Comparison of ENCODE assay signal across 10 cellular contexts in the genomic region with DNA sequence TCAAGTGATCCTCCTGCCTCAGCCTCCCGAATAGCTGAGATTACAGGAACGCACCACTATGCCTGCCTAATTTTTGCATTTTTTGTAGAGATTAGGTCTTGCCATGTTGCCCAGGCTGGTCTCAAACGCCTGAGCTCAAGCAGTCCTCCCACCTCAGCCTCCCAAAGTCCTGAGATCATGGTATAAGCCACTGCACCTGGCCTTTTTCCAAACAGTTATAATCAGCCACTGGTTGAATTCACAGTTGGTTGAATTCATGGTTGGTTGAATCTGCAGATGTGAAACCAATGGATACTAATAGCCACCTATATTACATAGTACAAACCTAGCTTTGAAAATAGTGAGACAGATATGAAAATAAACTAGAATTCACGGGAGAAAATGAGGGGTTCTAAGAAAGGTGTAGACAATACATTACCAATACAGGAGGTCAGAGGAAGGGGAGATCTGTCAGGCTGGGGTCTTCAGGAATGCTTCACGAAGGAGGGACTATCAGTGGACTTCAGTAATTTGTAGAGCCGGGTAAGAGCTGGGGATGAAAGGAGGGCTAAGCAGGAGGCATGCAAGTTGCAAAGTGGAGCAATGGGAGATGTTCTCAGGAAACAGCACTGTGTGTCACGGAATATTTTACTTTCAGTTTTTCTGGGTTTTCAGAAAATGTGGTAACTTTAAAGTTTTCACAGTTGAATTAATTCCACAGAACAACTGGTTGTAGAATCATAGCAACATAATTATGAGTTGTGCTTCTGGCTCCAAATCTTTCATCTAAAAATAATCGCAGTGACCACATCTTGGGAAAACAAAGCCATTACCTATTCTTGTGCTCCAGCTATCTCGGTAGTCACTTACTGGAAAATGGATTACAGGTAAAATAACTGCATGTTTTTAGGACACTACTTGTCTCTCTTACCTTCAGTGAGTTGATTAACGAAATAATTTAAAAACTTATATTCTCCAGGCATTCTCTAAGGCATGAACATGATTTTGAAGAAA. TPM values are rescaled to one million over a fixed set of nuclear protein-coding genes. Genes with fewer than 3 reads are reported as not detected.
DNase-seq lines count a peak whose midpoint lies in the region; ATAC-seq and TF ChIP-seq lines count a peak whose summit lies in the region.
"Had no signal": no experiment of that assay in that cellular context is flagged by ENCODE, and none has a peak within 500 bp of the region (broad histone marks: within the 10 kb centered on the region; RNA-seq: fewer than 3 reads in every experiment).

No MANE protein-coding gene starts in this region.

- H4K8ac ChIP-seq in H9 (replicated peaks; ENCODE audit: insufficient read length, low read depth, low read length) = no peak overlapping the region

- peak overlapping the region; percentile 80 for H3K4me3 Mint-ChIP-seq in activated CD8-positive, alpha-beta memory T cell treated with anti-CD3 and anti-CD28 coated beads, Interleukin-2, amount 10 ng/mL, durations not matched to agents 7 days and 5 days
- peak overlapping the region; percentile 73 to 87 for H3K4me3 Mint-ChIP-seq in stimulated activated naive CD8-positive, alpha-beta T cell treated with anti-CD3 and anti-CD28 coated beads, Interleukin-15, amount 100 ng/mL, for 72 hours
- no peak overlapping the region for H3K4me3 Mint-ChIP-seq in H9

- no peak for TF ChIP-seq CTCF in hepatocyte (IDR thresholded peaks at IDR 0.05; ENCODE audit: poor library complexity)
- TF ChIP-seq CTCF in H9 (conservative IDR thresholded peaks at IDR 0.05) = no peak

- H2AFZ ChIP-seq in hepatocyte = no peak overlapping the region
- H2AFZ ChIP-seq in H9 (ENCODE audit: low read length) = no peak overlapping the region

- H2BK120ac ChIP-seq in H9 (ENCODE audit: low read depth, low read length, poor library complexity, severe bottlenecking) = no peak overlapping the region

- CTCF ChIA-PET in activated CD8-positive, alpha-beta memory T cell treated with anti-CD3 and anti-CD28 coated beads, Interleukin-2, amount 10 ng/mL, durations not matched to agents 7 days and 5 days (lab: Charles Lee) = no interaction called here

- H3K4ac ChIP-seq in H9 (ENCODE audit: low read depth, low read length) = no peak overlapping the region

- no peaks in the 10 kb centered on the region for H3K23me2 ChIP-seq in H9 (ENCODE audit: insufficient read length, low read depth, low read length, poor library complexity, severe bottlenecking)

- H2BK20ac ChIP-seq in H9 (ENCODE audit: low read depth, low read length, poor library complexity, severe bottlenecking) = no peak overlapping the region

- H3K79me2 ChIP-seq in hepatocyte (no peaks in the 10 kb centered on the region), H9 (ENCODE audit: insufficient read depth, low read length) (no peaks in the 10 kb centered on the region)

- no peak overlapping the region for H2AK5ac ChIP-seq in H9 (ENCODE audit: insufficient read length, low read length)

- peak overlapping the region; percentile 93 for H3K27ac Mint-ChIP-seq in activated CD8-positive, alpha-beta memory T cell treated with anti-CD3 and anti-CD28 coated beads, Interleukin-2, amount 10 ng/mL, durations not matched to agents 7 days and 5 days
- H3K27ac Mint-ChIP-seq in stimulated activated naive CD8-positive, alpha-beta T cell treated with anti-CD3 and anti-CD28 coated beads, Interleukin-15, amount 100 ng/mL, for 72 hours = peak overlapping the region; percentile 79 to 98
- peak overlapping the region in 1 of 3 experiments; percentile 25; a peak in 1 of 7 replicates for H3K27ac Mint-ChIP-seq in H9

- H3K4me2 ChIP-seq in hepatocyte (no peak overlapping the region), H9 (ENCODE audit: insufficient read depth, insufficient read length, low read length) (no peak overlapping the region)

- H3T11ph ChIP-seq in H9 (ENCODE audit: low read length) = no peak overlapping the region

- no peaks in the 10 kb centered on the region for H3K27me3 Mint-ChIP-seq in activated CD8-positive, alpha-beta memory T cell treated with anti-CD3 and anti-CD28 coated beads, Interleukin-2, amount 10 ng/mL, durations not matched to agents 7 days and 5 days
- no peaks in the 10 kb centered on the region for H3K27me3 Mint-ChIP-seq in stimulated activated naive CD8-positive, alpha-beta T cell treated with anti-CD3 and anti-CD28 coated beads, Interleukin-15, amount 100 ng/mL, for 72 hours
- H3K27me3 Mint-ChIP-seq in H9 (ENCODE audit: low read depth) = no peaks in the 10 kb centered on the region

- H3K9me2 ChIP-seq in hepatocyte (replicated peaks; ENCODE audit: insufficient read depth) = no peaks in the 10 kb centered on the region

- peak overlapping the region; percentile 57 for H3K4me3 ChIP-seq in effector memory CD4-positive, alpha-beta T cell (ENCODE audit: insufficient read depth, low read depth, low read length, poor library complexity, severe bottlenecking)
- H3K4me3 ChIP-seq in hepatocyte = no peak overlapping the region
- H3K4me3 ChIP-seq: cardiac muscle cell had no signal

- H3K79me1 ChIP-seq in H9 (ENCODE audit: insufficient read depth, low read depth, low read length, poor library complexity, severe bottlenecking) = no peaks in the 10 kb centered on the region

- H3K23ac ChIP-seq in H9 (ENCODE audit: insufficient read length, low read depth, low read length) = no peak overlapping the region

- no peak overlapping the region for H3K56ac ChIP-seq in H9 (ENCODE audit: insufficient read length, low read depth, low read length)

- no peak overlapping the region for H2BK15ac ChIP-seq in H9 (ENCODE audit: low read depth, low read length)

- peaks cover 16% of the 10 kb centered on the region for H3K4me1 ChIP-seq in effector memory CD4-positive, alpha-beta T cell (ENCODE audit: control insufficient read depth, insufficient read depth, low read length, poor library complexity, severe bottlenecking)
- H3K4me1 ChIP-seq in hepatocyte (ENCODE audit: insufficient read depth) (peaks cover 24% of the 10 kb centered on the region), H9 (ENCODE audit: insufficient read depth, low read length) (no peaks in the 10 kb centered on the region)

- no peak overlapping the region for H4K91ac ChIP-seq in H9 (ENCODE audit: insufficient read length, low read depth, low read length)

- no peak overlapping the region for H3K14ac ChIP-seq in H9 (ENCODE audit: insufficient read depth, low read length)

- DNase-seq in activated CD8-positive, alpha-beta memory T cell treated with anti-CD3 and anti-CD28 coated beads, Interleukin-2, amount 10 ng/mL, durations not matched to agents 7 days and 5 days = no peak
- DNase-seq in activated CD8-positive, alpha-beta memory T cell treated with anti-CD3 and anti-CD28 coated beads, Interleukin-2, amount 50 U/mL, for 4 hours = no peak
- no peak for DNase-seq in effector memory CD4-positive, alpha-beta T cell
- DNase-seq in stimulated activated naive CD8-positive, alpha-beta T cell treated with anti-CD3 and anti-CD28 coated beads, Interleukin-15, amount 100 ng/mL, for 72 hours = no peak
- DNase-seq in MV-4-11 (lab: John Stamatoyannopoulos, UW) = no peak
- DNase-seq in hepatocyte (ENCODE audit: low spot score) = no peak
- DNase-seq in H9 = no peak
- DNase-seq: left cardiac atrium had no signal

- H3K9me3 ChIP-seq in effector memory CD4-positive, alpha-beta T cell (ENCODE audit: control insufficient read depth, low read length) = no peaks in the 10 kb centered on the region
- H3K9me3 ChIP-seq in hepatocyte (ENCODE audit: low read depth) = no peaks in the 10 kb centered on the region
- H3K9me3 ChIP-seq in H9 (ENCODE audit: control insufficient read depth, low read depth, low read length) = no peaks in the 10 kb centered on the region

- no peaks in the 10 kb centered on the region for H3K27me3 ChIP-seq in effector memory CD4-positive, alpha-beta T cell (replicated peaks; ENCODE audit: control insufficient read depth, insufficient read depth, low read length, poor library complexity, severe bottlenecking)
- H3K27me3 ChIP-seq in hepatocyte (no peaks in the 10 kb centered on the region), H9 (ENCODE audit: insufficient read depth, low read length) (no peaks in the 10 kb centered on the region)
- H3K27me3 ChIP-seq: cardiac muscle cell had no signal

- H3K9ac ChIP-seq in H9 (ENCODE audit: extremely low read depth, insufficient read length, low read length) = no peak overlapping the region

- H3K18ac ChIP-seq in H9 (ENCODE audit: insufficient read length, low read depth, low read length) = no peak overlapping the region

- peaks cover 24% of the 10 kb centered on the region for H3K36me3 Mint-ChIP-seq in activated CD8-positive, alpha-beta memory T cell treated with anti-CD3 and anti-CD28 coated beads, Interleukin-2, amount 10 ng/mL, durations not matched to agents 7 days and 5 days
- H3K36me3 Mint-ChIP-seq in H9 (ENCODE audit: insufficient read depth in 1 of 3, low read depth in 3 of 3) = no peaks in the 10 kb centered on the region

- H3K4me1 Mint-ChIP-seq in activated CD8-positive, alpha-beta memory T cell treated with anti-CD3 and anti-CD28 coated beads, Interleukin-2, amount 10 ng/mL, durations not matched to agents 7 days and 5 days = peaks cover 27% of the 10 kb centered on the region
- H3K4me1 Mint-ChIP-seq in stimulated activated naive CD8-positive, alpha-beta T cell treated with anti-CD3 and anti-CD28 coated beads, Interleukin-15, amount 100 ng/mL, for 72 hours = peaks cover 88% of the 10 kb centered on the region
- no peaks in the 10 kb centered on the region for H3K4me1 Mint-ChIP-seq in H9

- peak overlapping the region; percentile 65 for H3K27ac ChIP-seq in effector memory CD4-positive, alpha-beta T cell (ENCODE audit: insufficient read depth, low read length, poor library complexity, severe bottlenecking)
- H3K27ac ChIP-seq in hepatocyte (no peak overlapping the region), H9 (ENCODE audit: insufficient read length, low read depth, low read length) (no peak overlapping the region)
- H3K27ac ChIP-seq: cardiac muscle cell had no signal

- ATAC-seq in activated CD8-positive, alpha-beta memory T cell treated with anti-CD3 and anti-CD28 coated beads, Interleukin-2, amount 10 ng/mL, durations not matched to agents 7 days and 5 days = peak; percentile 77
- peak; percentile 46 for ATAC-seq in HG03354 (IDR thresholded peaks at IDR 0.05; ENCODE audit: poor library complexity, severe bottlenecking, unreplicated experiment)
- ATAC-seq in stimulated activated naive CD8-positive, alpha-beta T cell treated with anti-CD3 and anti-CD28 coated beads, Interleukin-15, amount 100 ng/mL, for 72 hours = no peak
- ATAC-seq: left cardiac atrium had no signal

- H4K5ac ChIP-seq in H9 (ENCODE audit: insufficient read length, low read depth, low read length) = no peak overlapping the region

- H2BK5ac ChIP-seq in H9 (ENCODE audit: insufficient read length, low read length) = no peak overlapping the region

- H2BK12ac ChIP-seq in H9 (ENCODE audit: insufficient read length, low read depth, low read length) = no peak overlapping the region

- no peaks in the 10 kb centered on the region for H3K36me3 ChIP-seq in effector memory CD4-positive, alpha-beta T cell (ENCODE audit: control insufficient read depth, insufficient read depth, low read length)
- no peaks in the 10 kb centered on the region for H3K36me3 ChIP-seq in hepatocyte (replicated peaks; ENCODE audit: insufficient read depth, low read depth)
- H3K36me3 ChIP-seq: cardiac muscle cell had no signal

- 78% methylated on average over 10 of the region's 10 CpGs for WGBS in hepatocyte (ENCODE audit: low lambda C conversion rate, missing lambda C conversion rate)
- WGBS in H9 (ENCODE audit: extremely low coverage, insufficient read length, low lambda C conversion rate) = no CpG with 5 or more reads among the region's 10 CpGs

- H3K9me3 Mint-ChIP-seq in activated CD8-positive, alpha-beta memory T cell treated with anti-CD3 and anti-CD28 coated beads, Interleukin-2, amount 10 ng/mL, durations not matched to agents 7 days and 5 days (ENCODE audit: low read depth) = no peaks in the 10 kb centered on the region
- no peaks in the 10 kb centered on the region for H3K9me3 Mint-ChIP-seq in stimulated activated naive CD8-positive, alpha-beta T cell treated with anti-CD3 and anti-CD28 coated beads, Interleukin-15, amount 100 ng/mL, for 72 hours
- H3K9me3 Mint-ChIP-seq in H9 = no peaks in the 10 kb centered on the region

- H4K20me1 ChIP-seq in hepatocyte (ENCODE audit: insufficient read depth, poor library complexity, severe bottlenecking) (no peaks in the 10 kb centered on the region), H9 (ENCODE audit: control insufficient read depth, insufficient read depth, insufficient read length) (no peaks in the 10 kb centered on the region)

RNA-seq across cellular contexts. Expression of gene CEP85L, which starts 12.9 kb away (rescaled TPM):
- total RNA-seq in activated CD8-positive, alpha-beta memory T cell treated with anti-CD3 and anti-CD28 coated beads, Interleukin-2, amount 10 ng/mL, durations not matched to agents 7 days and 5 days = 10 to 100 TPM; 32.9 to 39.6 TPM
- total RNA-seq in hepatocyte (38.5 and 40.2 TPM in 2 replicates), H9 (2021) (3.8 TPM in 2 replicates)
- 17.8 and 26.3 TPM in 2 replicates for polyA plus RNA-seq in hepatocyte

Comparison
In these comparisons a context has a peak if more than half of its experiments do, and no peak if none do; other contexts are left out.
1. H3K4me3 Mint-ChIP-seq: peak in activated CD8-positive, alpha-beta memory T cell treated with anti-CD3 and anti-CD28 coated beads, Interleukin-2, amount 10 ng/mL, durations not matched to agents 7 days and 5 days (single experiment) and stimulated activated naive CD8-positive, alpha-beta T cell treated with anti-CD3 and anti-CD28 coated beads, Interleukin-15, amount 100 ng/mL, for 72 hours (2 of 2); none in H9 (0 of 2).